Comparison of ENCODE assay signal across 1 cellular context in the genomic region with DNA sequence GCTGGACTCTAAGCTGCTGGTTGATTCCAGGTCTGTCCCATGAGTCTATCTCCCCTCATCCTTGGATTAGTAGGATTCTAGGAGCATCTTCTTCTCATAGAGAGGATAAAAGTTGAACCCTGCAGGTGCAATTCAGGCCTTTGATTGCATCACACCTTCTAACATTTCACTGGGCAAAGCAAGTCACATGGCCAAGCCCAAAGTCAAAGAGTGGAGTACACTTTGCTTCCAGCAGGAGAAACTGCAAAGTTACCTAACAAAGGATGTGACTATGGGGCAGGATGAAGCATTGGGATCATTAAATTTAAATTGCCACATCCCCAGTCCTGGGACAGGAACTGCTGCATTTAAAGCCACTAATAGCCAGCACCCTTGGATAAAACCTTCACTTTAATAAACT.
TF ChIP-seq lines count a peak whose summit lies in the region.

No MANE protein-coding gene starts in this region.

TF ChIP-seq in K562, 482 proteins besides CTCF, POLR2A, EP300 and RAD21 (continued from another document):
- TF ChIP-seq, protein P1, sequence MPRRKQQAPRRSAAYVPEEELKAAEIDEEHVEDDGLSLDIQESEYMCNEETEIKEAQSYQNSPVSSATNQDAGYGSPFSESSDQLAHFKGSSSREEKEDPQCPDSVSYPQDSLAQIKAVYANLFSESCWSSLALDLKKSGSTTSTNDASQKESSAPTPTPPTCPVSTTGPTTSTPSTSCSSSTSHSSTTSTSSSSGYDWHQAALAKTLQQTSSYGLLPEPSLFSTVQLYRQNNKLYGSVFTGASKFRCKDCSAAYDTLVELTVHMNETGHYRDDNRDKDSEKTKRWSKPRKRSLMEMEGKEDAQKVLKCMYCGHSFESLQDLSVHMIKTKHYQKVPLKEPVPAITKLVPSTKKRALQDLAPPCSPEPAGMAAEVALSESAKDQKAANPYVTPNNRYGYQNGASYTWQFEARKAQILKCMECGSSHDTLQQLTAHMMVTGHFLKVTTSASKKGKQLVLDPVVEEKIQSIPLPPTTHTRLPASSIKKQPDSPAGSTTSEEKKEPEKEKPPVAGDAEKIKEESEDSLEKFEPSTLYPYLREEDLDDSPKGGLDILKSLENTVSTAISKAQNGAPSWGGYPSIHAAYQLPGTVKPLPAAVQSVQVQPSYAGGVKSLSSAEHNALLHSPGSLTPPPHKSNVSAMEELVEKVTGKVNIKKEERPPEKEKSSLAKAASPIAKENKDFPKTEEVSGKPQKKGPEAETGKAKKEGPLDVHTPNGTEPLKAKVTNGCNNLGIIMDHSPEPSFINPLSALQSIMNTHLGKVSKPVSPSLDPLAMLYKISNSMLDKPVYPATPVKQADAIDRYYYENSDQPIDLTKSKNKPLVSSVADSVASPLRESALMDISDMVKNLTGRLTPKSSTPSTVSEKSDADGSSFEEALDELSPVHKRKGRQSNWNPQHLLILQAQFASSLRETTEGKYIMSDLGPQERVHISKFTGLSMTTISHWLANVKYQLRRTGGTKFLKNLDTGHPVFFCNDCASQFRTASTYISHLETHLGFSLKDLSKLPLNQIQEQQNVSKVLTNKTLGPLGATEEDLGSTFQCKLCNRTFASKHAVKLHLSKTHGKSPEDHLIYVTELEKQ (CRISPR knock-in tag; IDR thresholded peaks at IDR 0.05), result no peak
- TF ChIP-seq, protein P2, sequence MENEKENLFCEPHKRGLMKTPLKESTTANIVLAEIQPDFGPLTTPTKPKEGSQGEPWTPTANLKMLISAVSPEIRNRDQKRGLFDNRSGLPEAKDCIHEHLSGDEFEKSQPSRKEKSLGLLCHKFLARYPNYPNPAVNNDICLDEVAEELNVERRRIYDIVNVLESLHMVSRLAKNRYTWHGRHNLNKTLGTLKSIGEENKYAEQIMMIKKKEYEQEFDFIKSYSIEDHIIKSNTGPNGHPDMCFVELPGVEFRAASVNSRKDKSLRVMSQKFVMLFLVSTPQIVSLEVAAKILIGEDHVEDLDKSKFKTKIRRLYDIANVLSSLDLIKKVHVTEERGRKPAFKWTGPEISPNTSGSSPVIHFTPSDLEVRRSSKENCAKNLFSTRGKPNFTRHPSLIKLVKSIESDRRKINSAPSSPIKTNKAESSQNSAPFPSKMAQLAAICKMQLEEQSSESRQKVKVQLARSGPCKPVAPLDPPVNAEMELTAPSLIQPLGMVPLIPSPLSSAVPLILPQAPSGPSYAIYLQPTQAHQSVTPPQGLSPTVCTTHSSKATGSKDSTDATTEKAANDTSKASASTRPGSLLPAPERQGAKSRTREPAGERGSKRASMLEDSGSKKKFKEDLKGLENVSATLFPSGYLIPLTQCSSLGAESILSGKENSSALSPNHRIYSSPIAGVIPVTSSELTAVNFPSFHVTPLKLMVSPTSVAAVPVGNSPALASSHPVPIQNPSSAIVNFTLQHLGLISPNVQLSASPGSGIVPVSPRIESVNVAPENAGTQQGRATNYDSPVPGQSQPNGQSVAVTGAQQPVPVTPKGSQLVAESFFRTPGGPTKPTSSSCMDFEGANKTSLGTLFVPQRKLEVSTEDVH (IDR thresholded peaks at IDR 0.05; ENCODE audit: low read depth, partially characterized antibody), result no peak
- TF ChIP-seq SMC3 (conservative IDR thresholded peaks at IDR 0.05; ENCODE audit: insufficient read depth, low read depth, low read length) (no peak), MYC (IDR thresholded peaks at IDR 0.05; ENCODE audit: low read depth, low read length) (0 out of 2 replicates have a peak, but pooled peaks have one; percentile 29), MYC (CRISPR knock-in tag; IDR thresholded peaks at IDR 0.05; ENCODE audit: borderline replicate concordance, low read depth) (no peak), FOXP1 (CRISPR knock-in tag; IDR thresholded peaks at IDR 0.05) (no peak), ZNF3 (CRISPR knock-in tag; IDR thresholded peaks at IDR 0.05) (no peak), ZNF57 (CRISPR knock-in tag; IDR thresholded peaks at IDR 0.05) (no peak), CEBPB (tag; IDR thresholded peaks at IDR 0.05) (peak; percentile 88), RUNX1 (IDR thresholded peaks at IDR 0.05; ENCODE audit: low read depth) (no peak), GATAD2B (IDR thresholded peaks at IDR 0.05; ENCODE audit: borderline replicate concordance) (no peak), CCAR2 (IDR thresholded peaks at IDR 0.05; ENCODE audit: low read depth, low read length) (no peak), ATF7 (IDR thresholded peaks at IDR 0.05) (0 out of 2 replicates have a peak, but pooled peaks have one; percentile 18), TFAM (CRISPR knock-in tag; conservative IDR thresholded peaks at IDR 0.05) (no peak), SREBF1 (IDR thresholded peaks at IDR 0.05; ENCODE audit: borderline replicate concordance, low read depth, low read length) (no peak), ADNP (tag; IDR thresholded peaks at IDR 0.05) (no peak), RAD51 (IDR thresholded peaks at IDR 0.05; ENCODE audit: borderline replicate concordance, low read depth) (peak; percentile 63), CEBPG (CRISPR knock-in tag; IDR thresholded peaks at IDR 0.05) (peak; percentile 48; the same call in 1 of the 2 replicates), CEBPG (tag; conservative IDR thresholded peaks at IDR 0.05 in 1 of 2, IDR thresholded peaks at IDR 0.05 in 1 of 2) (peak; percentile 85 to 92), CTBP1 (IDR thresholded peaks at IDR 0.05; ENCODE audit: borderline replicate concordance) (peak; percentile 39; the same call in 1 of the 2 replicates)
- TF ChIP-seq, protein P3, sequence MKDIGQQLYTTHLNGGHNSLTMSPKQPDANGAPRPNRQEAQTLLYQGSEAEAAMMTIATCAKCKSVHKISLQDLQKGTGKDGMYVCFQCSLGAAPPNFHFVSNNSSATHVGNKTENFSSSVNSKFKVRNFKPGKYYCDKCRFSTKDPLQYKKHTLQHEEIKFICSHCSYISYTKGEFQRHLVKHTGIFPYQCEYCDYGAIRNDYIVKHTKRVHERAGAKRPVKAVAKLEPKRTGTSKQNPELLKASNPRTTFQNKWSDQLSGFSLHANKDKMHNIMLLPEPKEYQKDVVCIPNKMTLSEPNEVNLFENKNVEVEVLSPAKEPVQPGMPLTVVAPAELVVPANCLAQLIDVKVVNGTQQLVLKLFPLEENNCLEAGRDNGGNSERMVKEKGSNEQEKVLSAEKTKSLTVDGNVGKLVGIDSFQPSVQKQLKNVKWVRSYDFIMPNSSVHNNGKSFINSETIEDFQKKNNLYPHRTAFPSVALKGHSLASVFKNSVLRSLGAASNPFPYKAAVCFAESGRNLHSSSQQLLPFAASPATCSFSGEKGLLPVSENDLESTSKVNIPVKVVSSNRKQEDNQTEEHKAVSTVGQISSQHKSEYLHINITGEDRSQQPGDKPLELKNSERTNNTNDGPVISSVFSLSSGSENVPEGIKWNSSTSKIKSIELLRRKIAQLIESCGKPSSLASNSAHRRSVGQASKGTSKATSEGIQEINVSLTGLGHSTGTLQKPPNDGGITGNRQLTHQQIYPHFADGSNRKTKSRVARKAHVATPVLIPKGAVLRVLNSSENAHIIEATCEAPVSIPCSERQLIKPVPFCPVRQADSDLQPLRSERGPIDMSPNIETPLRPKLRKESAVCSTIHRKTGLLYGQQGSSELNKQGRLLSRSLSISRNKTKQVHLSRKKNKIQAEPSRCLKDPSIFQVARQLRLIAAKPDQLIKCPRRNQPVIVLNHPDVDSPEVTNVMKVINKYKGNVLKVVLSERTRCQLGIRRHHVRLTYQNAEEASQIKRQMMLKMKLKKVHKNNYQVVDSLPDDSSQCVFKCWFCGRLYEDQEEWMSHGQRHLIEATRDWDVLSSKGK (CRISPR knock-in tag; IDR thresholded peaks at IDR 0.05), result no peak
- TF ChIP-seq, protein P4, sequence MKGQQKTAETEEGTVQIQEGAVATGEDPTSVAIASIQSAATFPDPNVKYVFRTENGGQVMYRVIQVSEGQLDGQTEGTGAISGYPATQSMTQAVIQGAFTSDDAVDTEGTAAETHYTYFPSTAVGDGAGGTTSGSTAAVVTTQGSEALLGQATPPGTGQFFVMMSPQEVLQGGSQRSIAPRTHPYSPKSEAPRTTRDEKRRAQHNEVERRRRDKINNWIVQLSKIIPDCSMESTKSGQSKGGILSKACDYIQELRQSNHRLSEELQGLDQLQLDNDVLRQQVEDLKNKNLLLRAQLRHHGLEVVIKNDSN (CRISPR knock-in tag; IDR thresholded peaks at IDR 0.05), result peak; percentile 47
- TF ChIP-seq, protein P5, sequence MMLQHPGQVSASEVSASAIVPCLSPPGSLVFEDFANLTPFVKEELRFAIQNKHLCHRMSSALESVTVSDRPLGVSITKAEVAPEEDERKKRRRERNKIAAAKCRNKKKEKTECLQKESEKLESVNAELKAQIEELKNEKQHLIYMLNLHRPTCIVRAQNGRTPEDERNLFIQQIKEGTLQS (IDR thresholded peaks at IDR 0.05), result peak; percentile 81
- TF ChIP-seq, protein P5 (CRISPR knock-in tag; conservative IDR thresholded peaks at IDR 0.05), result no peak
- TF ChIP-seq, protein P6, sequence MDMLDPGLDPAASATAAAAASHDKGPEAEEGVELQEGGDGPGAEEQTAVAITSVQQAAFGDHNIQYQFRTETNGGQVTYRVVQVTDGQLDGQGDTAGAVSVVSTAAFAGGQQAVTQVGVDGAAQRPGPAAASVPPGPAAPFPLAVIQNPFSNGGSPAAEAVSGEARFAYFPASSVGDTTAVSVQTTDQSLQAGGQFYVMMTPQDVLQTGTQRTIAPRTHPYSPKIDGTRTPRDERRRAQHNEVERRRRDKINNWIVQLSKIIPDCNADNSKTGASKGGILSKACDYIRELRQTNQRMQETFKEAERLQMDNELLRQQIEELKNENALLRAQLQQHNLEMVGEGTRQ (CRISPR knock-in tag; IDR thresholded peaks at IDR 0.05), result peak; percentile 83
- TF ChIP-seq, protein P7, sequence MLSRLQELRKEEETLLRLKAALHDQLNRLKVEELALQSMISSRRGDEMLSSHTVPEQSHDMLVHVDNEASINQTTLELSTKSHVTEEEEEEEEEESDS (CRISPR knock-in tag; IDR thresholded peaks at IDR 0.05), result no peak
